ENCODE assay signal across 21 cellular contexts in the genomic region with DNA sequence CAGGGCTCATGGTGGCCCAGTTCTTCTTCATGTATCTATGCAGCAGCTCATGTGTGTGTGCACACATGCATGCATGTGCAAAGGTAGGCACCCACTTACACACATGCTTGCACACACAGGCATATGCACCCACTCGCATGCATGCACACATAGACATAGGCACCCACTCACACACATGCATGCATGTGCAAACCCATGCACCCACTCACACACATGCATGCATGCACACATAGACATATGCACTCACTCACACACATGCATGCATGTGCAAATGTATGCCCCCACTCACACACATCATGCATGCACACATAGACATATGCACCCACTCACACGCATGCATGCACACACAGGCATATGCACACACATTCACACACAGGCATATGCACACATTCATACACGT.
A peak's percentile ranks its signal among the peaks of the same experiment; 100 is the strongest.
DNase-seq lines count a peak whose midpoint lies in the region; ATAC-seq and TF ChIP-seq lines count a peak whose summit lies in the region.
"Had no signal": no experiment of that assay in that cellular context is flagged by ENCODE, and none has a peak within 500 bp of the region (broad histone marks: within the 10 kb centered on the region; RNA-seq: fewer than 3 reads in every experiment).

No MANE protein-coding gene starts in this region.

- H2BK15ac ChIP-seq in neuronal stem cell (ENCODE audit: low read length), result no peak overlapping the region

- H3K36me3 ChIP-seq in esophagus muscularis mucosa (no peaks in the 10 kb centered on the region), neuronal stem cell (replicated peaks in 1 of 2; ENCODE audit: control insufficient read depth in 2 of 2, insufficient read depth in 2 of 2, low read length in 2 of 2) (no peaks in the 10 kb centered on the region), aorta (ENCODE audit: control insufficient read depth in 1 of 2, insufficient read depth in 2 of 2, low read length in 1 of 2) (no peaks in the 10 kb centered on the region)
- H3K36me3 ChIP-seq: SJCRH30 had no signal

- H3K27me3 ChIP-seq in esophagus muscularis mucosa (no peaks in the 10 kb centered on the region), neuronal stem cell (ENCODE audit: control insufficient read depth in 3 of 3, insufficient read depth in 3 of 3, low read depth in 1 of 3, low read length in 3 of 3) (peaks cover 0 to 4% (median 0%) of the 10 kb centered on the region in 3 experiments), aorta (ENCODE audit: control insufficient read depth in 1 of 2, insufficient read depth in 2 of 2, low read length in 1 of 2) (no peaks in the 10 kb centered on the region)
- H3K27me3 ChIP-seq: SJCRH30 had no signal

- no peak overlapping the region for H3K14ac ChIP-seq in neuronal stem cell (ENCODE audit: low read length)

- H3K27ac ChIP-seq in esophagus muscularis mucosa (replicated peaks in 1 of 4), result no peak overlapping the region
- H3K27ac ChIP-seq in neuronal stem cell (replicated peaks; ENCODE audit: low read length), result no peak overlapping the region
- H3K27ac ChIP-seq in aorta (ENCODE audit: low read depth in 1 of 2, low read length in 2 of 2), result no peak overlapping the region
- H3K27ac ChIP-seq: SJCRH30 had no signal

- no peak overlapping the region for H2BK120ac ChIP-seq in neuronal stem cell (ENCODE audit: low read depth, low read length)

- H3K4me3 ChIP-seq in esophagus muscularis mucosa, result no peak overlapping the region
- peak overlapping the region in 1 of 2 donors; percentile 44 for H3K4me3 ChIP-seq in neuronal stem cell (ENCODE audit: low read length in 2 of 2)
- no peak overlapping the region for H3K4me3 ChIP-seq in aorta (ENCODE audit: low read length in 2 of 2)
- H3K4me3 ChIP-seq: GM23338, SJCRH30 had no signal

- H3K9me3 ChIP-seq in esophagus muscularis mucosa (no peaks in the 10 kb centered on the region), neuronal stem cell (replicated peaks in 1 of 2; ENCODE audit: control insufficient read depth in 2 of 2, insufficient read depth in 1 of 2, low read depth in 1 of 2, low read length in 2 of 2) (peaks cover 0 to 1% of the 10 kb centered on the region in 2 donors), aorta (ENCODE audit: control insufficient read depth, low read length) (no peaks in the 10 kb centered on the region)
- H3K9me3 ChIP-seq: SJCRH30 had no signal

- no peak overlapping the region for H3K18ac ChIP-seq in neuronal stem cell (ENCODE audit: low read length)

- H3K4me2 ChIP-seq in neuronal stem cell (ENCODE audit: insufficient read depth, low read length, poor library complexity, severe bottlenecking), result no peak overlapping the region
- H3K4me2 ChIP-seq: GM23338 had no signal

- no peak overlapping the region for H2AK5ac ChIP-seq in neuronal stem cell (ENCODE audit: low read depth, low read length)

- no peak for TF ChIP-seq CTCF in esophagus muscularis mucosa (IDR thresholded peaks at IDR 0.05)

- no peak for TF ChIP-seq POLR2A in esophagus muscularis mucosa (IDR thresholded peaks at IDR 0.05; ENCODE audit: low read depth)

- TF ChIP-seq EP300 in esophagus muscularis mucosa (IDR thresholded peaks at IDR 0.05), result no peak

- no peak overlapping the region for H2BK5ac ChIP-seq in neuronal stem cell (ENCODE audit: low read length)

- no peak overlapping the region for H3K4ac ChIP-seq in neuronal stem cell (ENCODE audit: low read length)

- WGBS in esophagus muscularis mucosa, result 65% methylated on average over 3 of the region's 3 CpGs
- WGBS in neuronal stem cell (ENCODE audit: extremely low coverage in 2 of 2, insufficient read length in 2 of 2, insufficient replicate concordance in 1 of 2), 2 donors, result no CpG with 5 or more reads among the region's 3 CpGs
- 71 to 84% methylated on average over 3 of the region's 3 CpGs for WGBS in aorta, 2 donors

- ATAC-seq in Right ventricle myocardium inferior (peak; percentile 28), left cardiac atrium (no peak), aorta (ENCODE audit: low FRiP score) (peak; percentile 36), HG03520 (IDR thresholded peaks at IDR 0.05; ENCODE audit: unreplicated experiment) (no peak), HG02852 (IDR thresholded peaks at IDR 0.05; ENCODE audit: unreplicated experiment) (no peak)
- ATAC-seq: PC-3 had no signal

- H3K79me1 ChIP-seq in neuronal stem cell (ENCODE audit: low read depth, low read length), result peaks cover 2% of the 10 kb centered on the region

- H4K8ac ChIP-seq in neuronal stem cell (ENCODE audit: low read depth, low read length), result no peak overlapping the region

- no peak overlapping the region for H2AFZ ChIP-seq in neuronal stem cell (ENCODE audit: low read length)
- H2AFZ ChIP-seq: GM23338 had no signal

- H3K4me1 ChIP-seq in esophagus muscularis mucosa (peaks cover 6 to 14% (median 10%) of the 10 kb centered on the region in 4 donors), neuronal stem cell (ENCODE audit: control insufficient read depth in 2 of 2, insufficient read depth in 1 of 2, low read depth in 1 of 2, low read length in 2 of 2) (no peaks in the 10 kb centered on the region), aorta (ENCODE audit: control insufficient read depth in 1 of 2, insufficient read depth in 2 of 2, low read length in 2 of 2) (no peaks in the 10 kb centered on the region)

- H4K91ac ChIP-seq in neuronal stem cell (ENCODE audit: low read depth, low read length, poor library complexity), result no peak overlapping the region

- H3K9ac ChIP-seq in neuronal stem cell (ENCODE audit: low read depth, low read length, poor library complexity), result no peak overlapping the region

- DNase-seq in Right ventricle myocardium inferior (ENCODE audit: missing footprints), result no peak
- no peak for DNase-seq in left cardiac atrium
- DNase-seq in esophagus muscularis mucosa (ENCODE audit: extremely low spot score), result peak; percentile 19
- DNase-seq in neuronal stem cell (ENCODE audit: low spot score), result no peak
- DNase-seq in aorta, result no peak
- DNase-seq in DMS79 treated with DMSO at 0.1 percent for 48 hours (lab: John Stamatoyannopoulos, UW), result no peak
- DNase-seq: 8988T; Calu3; H9; HFFc6; KG1; NCI-H1048; NCI-H1694; NCI-H2029 treated with DMSO at 0.1 percent for 48 hours; NCI-H446 treated with DMSO at 0.1 percent for 48 hours; NK-92 treated with Interleukin-12 subunit alpha and Interleukin-12 subunit beta, amount 100 ng/mL, for 24 hours; SJCRH30 had no signal

- peak overlapping the region; percentile 8 for H3K23ac ChIP-seq in neuronal stem cell (ENCODE audit: low read depth, low read length, poor library complexity)

- intact Hi-C loops in Right ventricle myocardium inferior (cut with DNase I), result loop anchor here (2.0 to 5.0 kb wide), 2 partner anchors 136 to 459 kb away; a partner anchor contains a TSS
- intact Hi-C loops in left cardiac atrium (cut with DNase I), result loop anchor here in 1 of 2 donors (10.0 kb wide), 1 partner anchor 326 kb away; no protein-coding TSS in a partner anchor
- intact Hi-C loops in esophagus muscularis mucosa (cut with DNase I), result loop anchor here (5.0 kb wide), 2 partner anchors 109 to 129 kb away; no protein-coding TSS in a partner anchor
- intact Hi-C loops in aorta (cut with DNase I), result loop anchor here in 1 of 2 donors (2.0 kb wide), 1 partner anchor 136 kb away; a partner anchor contains a TSS

- H2BK12ac ChIP-seq in neuronal stem cell (ENCODE audit: low read length), result no peak overlapping the region

Comparison
In these comparisons a context has a peak if more than half of its experiments do, and no peak if none do; other contexts are left out.
1. ATAC-seq: peak in Right ventricle myocardium inferior (single experiment) and aorta (single experiment); none in left cardiac atrium (0 of 2), HG03520 (single experiment) and HG02852 (single experiment).